ENCODE assay signal across 23 cellular contexts in genomic region chr12:22812531-22812930, GRCh38.
A peak's percentile ranks its signal among the peaks of the same experiment; 100 is the strongest.
DNase-seq lines count a peak whose midpoint lies in the region; ATAC-seq and TF ChIP-seq lines count a peak whose summit lies in the region.
"Had no signal": no experiment of that assay in that cellular context is flagged by ENCODE, and none has a peak within 500 bp of the region (broad histone marks: within the 10 kb centered on the region; RNA-seq: fewer than 3 reads in every experiment).

No MANE protein-coding gene starts in this region.

- no peak for TF ChIP-seq CTCF in epithelial cell of esophagus (IDR thresholded peaks at IDR 0.05; ENCODE audit: insufficient read depth, low read depth, low read length, missing control alignments)
- no peak for TF ChIP-seq CTCF in nephron progenitor cell (IDR thresholded peaks at IDR 0.05)

- H3K36me3 Mint-ChIP-seq in nephron progenitor cell (ENCODE audit: low read depth) = no peaks in the 10 kb centered on the region
- H3K36me3 Mint-ChIP-seq in immature natural killer cell = no peaks in the 10 kb centered on the region
- H3K36me3 Mint-ChIP-seq: CD8-positive, alpha-beta T cell; IgD-negative memory B cell had no signal

- H3K27me3 Mint-ChIP-seq in nephron progenitor cell (ENCODE audit: low read depth, poor library complexity) (no peaks in the 10 kb centered on the region), immature natural killer cell (ENCODE audit: low read depth in 3 of 3) (peaks cover 0 to 4% (median 2%) of the 10 kb centered on the region in 3 donors)
- H3K27me3 Mint-ChIP-seq: B cell had no signal

- intact Hi-C loops in posterior cingulate gyrus (cut with DNase I) = no loop called here

- H3K4me1 Mint-ChIP-seq in nephron progenitor cell (no peaks in the 10 kb centered on the region), immature natural killer cell (no peaks in the 10 kb centered on the region)
- H3K4me1 Mint-ChIP-seq: B cell, IgD-negative memory B cell had no signal

- ATAC-seq in GM21786 (IDR thresholded peaks at IDR 0.05; ENCODE audit: unreplicated experiment) = no peak
- ATAC-seq: CD8-positive, alpha-beta T cell; Right ventricle myocardium inferior had no signal

- peak overlapping the region; percentile 27 for H3K27ac Mint-ChIP-seq in nephron progenitor cell
- H3K27ac Mint-ChIP-seq in immature natural killer cell = no peak overlapping the region
- H3K27ac Mint-ChIP-seq: B cell; CD8-positive, alpha-beta T cell; IgD-negative memory B cell had no signal

- no peaks in the 10 kb centered on the region for H3K9me3 Mint-ChIP-seq in nephron progenitor cell
- peaks cover 0 to 3% (median 0%) of the 10 kb centered on the region in 6 donors for H3K9me3 Mint-ChIP-seq in immature natural killer cell
- H3K9me3 Mint-ChIP-seq: CD8-positive, alpha-beta T cell; H9 had no signal

- no peak overlapping the region for H3K4me3 ChIP-seq in epithelial cell of esophagus (ENCODE audit: low read length)
- H3K4me3 ChIP-seq: SJSA1 had no signal

- H3K4me3 Mint-ChIP-seq in nephron progenitor cell (no peak overlapping the region), immature natural killer cell (no peak overlapping the region)
- H3K4me3 Mint-ChIP-seq: B cell; CD8-positive, alpha-beta T cell; H9; IgD-negative memory B cell had no signal

- DNase-seq in HT1080 (ENCODE audit: low read depth) (peak; percentile 17), RKO (ENCODE audit: low spot score) (peak; percentile 40), epithelial cell of esophagus (ENCODE audit: low read depth) (peak; percentile 50), nephron progenitor cell (no peak), globus pallidus (ENCODE audit: low spot score) (no peak), posterior cingulate gyrus (no peak), immature natural killer cell (no peak)
- DNase-seq: Caco-2; CD8-positive, alpha-beta T cell; DMS79 treated with DMSO at 0.1 percent for 48 hours; GF-D8; H9; NCI-H1105 treated with DMSO at 0.1 percent for 48 hours; NCI-H146; NCI-H1930; NCI-H446; NCI-H524 treated with DMSO at 0.1 percent for 48 hours; NCI-H774 had no signal

Comparison
In these comparisons a context has a peak if more than half of its experiments do, and no peak if none do; other contexts are left out.
1. DNase-seq: peak in HT1080 (single experiment), RKO (single experiment) and epithelial cell of esophagus (single experiment); none in nephron progenitor cell (single experiment), globus pallidus (single experiment), posterior cingulate gyrus (0 of 10) and immature natural killer cell (0 of 3).